ENCODE assay signal across 1 cellular context in genomic region chrX:131577999-131578734, GRCh38.
TF ChIP-seq lines count a peak whose summit lies in the region.

No MANE protein-coding gene starts in this region.

TF ChIP-seq in K562, 482 proteins besides CTCF, POLR2A, EP300 and RAD21 (continued from another document and continues in another):
- TF ChIP-seq E2F6 (IDR thresholded peaks at IDR 0.05; ENCODE audit: borderline replicate concordance in 1 of 2, extremely low read depth in 1 of 2, insufficient read depth in 1 of 2, insufficient read length in 1 of 2, low read depth in 1 of 2, low read length in 1 of 2, poor library complexity in 1 of 2, severe bottlenecking in 1 of 2) (no peak), IFI16 (CRISPR knock-in tag; IDR thresholded peaks at IDR 0.05) (no peak), ZNF263 (CRISPR knock-in tag; IDR thresholded peaks at IDR 0.05; ENCODE audit: borderline replicate concordance) (no peak), PHB (CRISPR knock-in tag; IDR thresholded peaks at IDR 0.05) (no peak), ZNF133 (CRISPR knock-in tag; IDR thresholded peaks at IDR 0.05) (no peak), CHD1 (IDR thresholded peaks at IDR 0.05; ENCODE audit: low read length) (no peak), GATAD2B (IDR thresholded peaks at IDR 0.05; ENCODE audit: borderline replicate concordance) (no peak), SMC3 (conservative IDR thresholded peaks at IDR 0.05; ENCODE audit: insufficient read depth, low read depth, low read length) (no peak), BDP1 (IDR thresholded peaks at IDR 0.05; ENCODE audit: insufficient read depth, insufficient read length) (no peak), RBFOX2 (IDR thresholded peaks at IDR 0.05; ENCODE audit: low read depth, low read length) (no peak), JUNB (CRISPR knock-in tag; conservative IDR thresholded peaks at IDR 0.05) (no peak), MCM3 (IDR thresholded peaks at IDR 0.05) (no peak), AFF1 (IDR thresholded peaks at IDR 0.05; ENCODE audit: low read depth in 1 of 2, partially characterized antibody in 2 of 2) (no peak), ZNF121 (CRISPR knock-in tag; conservative IDR thresholded peaks at IDR 0.05) (no peak), SP2 (IDR thresholded peaks at IDR 0.05; ENCODE audit: extremely low read depth, low read depth, low read length, poor library complexity, severe bottlenecking) (no peak), ETV1 (tag; conservative IDR thresholded peaks at IDR 0.05; ENCODE audit: low read depth) (no peak), CEBPB (tag; IDR thresholded peaks at IDR 0.05) (peak; percentile 62; the same call in 1 of the 2 replicates), BRF1 (IDR thresholded peaks at IDR 0.05; ENCODE audit: borderline replicate concordance, extremely low read depth, insufficient read length) (no peak), ETS2 (tag; IDR thresholded peaks at IDR 0.05; ENCODE audit: borderline replicate concordance, poor library complexity, severe bottlenecking) (no peak), TAF9B (IDR thresholded peaks at IDR 0.05; ENCODE audit: partially characterized antibody) (peak; percentile 63), CEBPG (CRISPR knock-in tag; IDR thresholded peaks at IDR 0.05) (no peak), CEBPG (tag; conservative IDR thresholded peaks at IDR 0.05 in 1 of 2, IDR thresholded peaks at IDR 0.05 in 1 of 2) (peak in 1 of 2 experiments; percentile 69; a peak in 2 of 4 replicates), TCF7 (IDR thresholded peaks at IDR 0.05; ENCODE audit: borderline replicate concordance) (no peak), RCOR1 (IDR thresholded peaks at IDR 0.05; ENCODE audit: borderline replicate concordance in 1 of 2, low read depth in 2 of 2, low read length in 2 of 2) (no peak), CBFB (CRISPR knock-in tag; IDR thresholded peaks at IDR 0.05) (no peak), ZNF277 (CRISPR knock-in tag; IDR thresholded peaks at IDR 0.05; ENCODE audit: borderline replicate concordance) (no peak), PRDM10 (IDR thresholded peaks at IDR 0.05; ENCODE audit: partially characterized antibody) (peak; percentile 94), HMGXB4 (CRISPR knock-in tag; IDR thresholded peaks at IDR 0.05) (no peak), ATF3 (IDR thresholded peaks at IDR 0.05) (peak; percentile 53), ATF3 (CRISPR knock-in tag; conservative IDR thresholded peaks at IDR 0.05) (no peak), YY1 (IDR thresholded peaks at IDR 0.05; ENCODE audit: borderline replicate concordance in 1 of 3, control insufficient read depth in 1 of 3, extremely low read depth in 1 of 3, insufficient read depth in 3 of 3, insufficient read length in 1 of 3, insufficient replicate concordance in 2 of 3, low read depth in 1 of 3, low read length in 2 of 3) (peak in 1 of 3 experiments; percentile 33), CC2D1A (IDR thresholded peaks at IDR 0.05) (no peak), ZBTB34 (CRISPR knock-in tag; IDR thresholded peaks at IDR 0.05) (no peak), CREB3L1 (IDR thresholded peaks at IDR 0.05; ENCODE audit: borderline replicate concordance, low read depth) (no peak), ZNF324 (CRISPR knock-in tag; IDR thresholded peaks at IDR 0.05) (no peak), NR2C2 (CRISPR knock-in tag; IDR thresholded peaks at IDR 0.05) (no peak), NR2C2 (tag; IDR thresholded peaks at IDR 0.05) (no peak), ZNF274 (IDR thresholded peaks at IDR 0.05; ENCODE audit: borderline replicate concordance, low read depth, low read length) (no peak), FOXP1 (CRISPR knock-in tag; IDR thresholded peaks at IDR 0.05) (no peak), ETV5 (CRISPR knock-in tag; IDR thresholded peaks at IDR 0.05; ENCODE audit: low read depth) (no peak), TAF1 (IDR thresholded peaks at IDR 0.05; ENCODE audit: control insufficient read depth, extremely low read depth, insufficient read depth, low read length, severe bottlenecking) (no peak), FOXM1 (IDR thresholded peaks at IDR 0.05; ENCODE audit: low read depth) (no peak), FOXM1 (CRISPR knock-in tag; IDR thresholded peaks at IDR 0.05; ENCODE audit: low read depth) (no peak), POU5F1 (IDR thresholded peaks at IDR 0.05; ENCODE audit: borderline replicate concordance, low read depth, low read length, partially characterized antibody) (no peak), ZNF518B (CRISPR knock-in tag; IDR thresholded peaks at IDR 0.05) (no peak)
